ENCODE assay signal across 1 cellular context in the genomic region with DNA sequence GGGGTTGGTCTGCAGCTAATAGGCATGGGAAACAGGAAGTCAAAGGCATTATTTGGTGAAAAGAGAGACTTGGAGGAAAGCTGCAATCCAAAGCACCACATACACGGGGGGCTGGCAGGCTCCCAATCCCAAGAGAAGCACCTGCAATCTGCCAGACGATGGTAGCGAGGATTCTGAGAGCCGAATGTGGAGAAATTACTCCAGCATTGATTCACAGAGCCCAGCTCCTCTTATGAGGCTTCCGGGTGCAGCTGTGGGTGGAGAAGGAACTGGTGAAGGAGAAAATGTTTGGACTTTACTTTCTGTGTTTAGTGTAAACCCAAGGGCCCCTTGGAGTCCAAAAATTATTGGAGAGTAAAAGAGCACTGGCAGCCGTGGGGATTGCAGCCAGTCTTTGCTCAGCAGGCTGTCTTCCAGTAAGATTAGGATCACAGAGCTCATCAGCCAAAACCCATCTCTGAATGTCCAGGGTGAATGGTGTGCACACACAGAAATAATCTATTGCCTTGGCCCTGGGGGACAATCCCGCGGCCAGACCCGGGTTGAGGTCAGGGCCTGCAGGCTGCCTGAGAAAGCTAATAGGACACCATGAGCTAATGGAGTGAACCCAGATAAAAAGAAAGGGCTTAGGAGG.
TF ChIP-seq lines count a peak whose summit lies in the region.

No MANE protein-coding gene starts in this region.

TF ChIP-seq in SK-N-SH treated with all-trans-retinoic acid at 6 μM for 48 hours, 23 proteins besides CTCF, POLR2A, EP300 and RAD21 (continued from another document):
- TF ChIP-seq, protein P1, sequence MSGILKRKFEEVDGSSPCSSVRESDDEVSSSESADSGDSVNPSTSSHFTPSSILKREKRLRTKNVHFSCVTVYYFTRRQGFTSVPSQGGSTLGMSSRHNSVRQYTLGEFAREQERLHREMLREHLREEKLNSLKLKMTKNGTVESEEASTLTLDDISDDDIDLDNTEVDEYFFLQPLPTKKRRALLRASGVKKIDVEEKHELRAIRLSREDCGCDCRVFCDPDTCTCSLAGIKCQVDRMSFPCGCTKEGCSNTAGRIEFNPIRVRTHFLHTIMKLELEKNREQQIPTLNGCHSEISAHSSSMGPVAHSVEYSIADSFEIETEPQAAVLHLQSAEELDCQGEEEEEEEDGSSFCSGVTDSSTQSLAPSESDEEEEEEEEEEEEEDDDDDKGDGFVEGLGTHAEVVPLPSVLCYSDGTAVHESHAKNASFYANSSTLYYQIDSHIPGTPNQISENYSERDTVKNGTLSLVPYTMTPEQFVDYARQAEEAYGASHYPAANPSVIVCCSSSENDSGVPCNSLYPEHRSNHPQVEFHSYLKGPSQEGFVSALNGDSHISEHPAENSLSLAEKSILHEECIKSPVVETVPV (CRISPR knock-in tag; IDR thresholded peaks at IDR 0.05): no peak
- TF ChIP-seq TOX (CRISPR knock-in tag; IDR thresholded peaks at IDR 0.05; ENCODE audit: borderline replicate concordance) (no peak), GLIS3 (CRISPR knock-in tag; IDR thresholded peaks at IDR 0.05) (no peak), ARNTL (CRISPR knock-in tag; IDR thresholded peaks at IDR 0.05; ENCODE audit: borderline replicate concordance, low read depth) (no peak), ZNF8 (CRISPR knock-in tag; IDR thresholded peaks at IDR 0.05) (no peak), PPARA (CRISPR knock-in tag; IDR thresholded peaks at IDR 0.05; ENCODE audit: borderline replicate concordance) (no peak), ZFP30 (CRISPR knock-in tag; IDR thresholded peaks at IDR 0.05) (no peak), CSDC2 (CRISPR knock-in tag; IDR thresholded peaks at IDR 0.05) (no peak), RARB (CRISPR knock-in tag; IDR thresholded peaks at IDR 0.05) (no peak), ZFP3 (CRISPR knock-in tag; IDR thresholded peaks at IDR 0.05) (no peak)
- TF ChIP-seq, protein P2, sequence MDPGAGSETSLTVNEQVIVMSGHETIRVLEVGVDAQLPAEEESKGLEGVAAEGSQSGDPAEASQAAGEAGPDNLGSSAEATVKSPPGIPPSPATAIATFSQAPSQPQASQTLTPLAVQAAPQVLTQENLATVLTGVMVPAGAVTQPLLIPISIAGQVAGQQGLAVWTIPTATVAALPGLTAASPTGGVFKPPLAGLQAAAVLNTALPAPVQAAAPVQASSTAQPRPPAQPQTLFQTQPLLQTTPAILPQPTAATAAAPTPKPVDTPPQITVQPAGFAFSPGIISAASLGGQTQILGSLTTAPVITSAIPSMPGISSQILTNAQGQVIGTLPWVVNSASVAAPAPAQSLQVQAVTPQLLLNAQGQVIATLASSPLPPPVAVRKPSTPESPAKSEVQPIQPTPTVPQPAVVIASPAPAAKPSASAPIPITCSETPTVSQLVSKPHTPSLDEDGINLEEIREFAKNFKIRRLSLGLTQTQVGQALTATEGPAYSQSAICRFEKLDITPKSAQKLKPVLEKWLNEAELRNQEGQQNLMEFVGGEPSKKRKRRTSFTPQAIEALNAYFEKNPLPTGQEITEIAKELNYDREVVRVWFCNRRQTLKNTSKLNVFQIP (CRISPR knock-in tag; IDR thresholded peaks at IDR 0.05; ENCODE audit: borderline replicate concordance, low read depth): no peak
- TF ChIP-seq, protein P3, sequence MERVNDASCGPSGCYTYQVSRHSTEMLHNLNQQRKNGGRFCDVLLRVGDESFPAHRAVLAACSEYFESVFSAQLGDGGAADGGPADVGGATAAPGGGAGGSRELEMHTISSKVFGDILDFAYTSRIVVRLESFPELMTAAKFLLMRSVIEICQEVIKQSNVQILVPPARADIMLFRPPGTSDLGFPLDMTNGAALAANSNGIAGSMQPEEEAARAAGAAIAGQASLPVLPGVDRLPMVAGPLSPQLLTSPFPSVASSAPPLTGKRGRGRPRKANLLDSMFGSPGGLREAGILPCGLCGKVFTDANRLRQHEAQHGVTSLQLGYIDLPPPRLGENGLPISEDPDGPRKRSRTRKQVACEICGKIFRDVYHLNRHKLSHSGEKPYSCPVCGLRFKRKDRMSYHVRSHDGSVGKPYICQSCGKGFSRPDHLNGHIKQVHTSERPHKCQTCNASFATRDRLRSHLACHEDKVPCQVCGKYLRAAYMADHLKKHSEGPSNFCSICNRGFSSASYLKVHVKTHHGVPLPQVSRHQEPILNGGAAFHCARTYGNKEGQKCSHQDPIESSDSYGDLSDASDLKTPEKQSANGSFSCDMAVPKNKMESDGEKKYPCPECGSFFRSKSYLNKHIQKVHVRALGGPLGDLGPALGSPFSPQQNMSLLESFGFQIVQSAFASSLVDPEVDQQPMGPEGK (CRISPR knock-in tag; IDR thresholded peaks at IDR 0.05; ENCODE audit: borderline replicate concordance): no peak
TF ChIP-seq in SK-N-SH treated with all-trans-retinoic acid at 6 μM for 48 hours: peak in this region for 0.
